In the genomic region with DNA sequence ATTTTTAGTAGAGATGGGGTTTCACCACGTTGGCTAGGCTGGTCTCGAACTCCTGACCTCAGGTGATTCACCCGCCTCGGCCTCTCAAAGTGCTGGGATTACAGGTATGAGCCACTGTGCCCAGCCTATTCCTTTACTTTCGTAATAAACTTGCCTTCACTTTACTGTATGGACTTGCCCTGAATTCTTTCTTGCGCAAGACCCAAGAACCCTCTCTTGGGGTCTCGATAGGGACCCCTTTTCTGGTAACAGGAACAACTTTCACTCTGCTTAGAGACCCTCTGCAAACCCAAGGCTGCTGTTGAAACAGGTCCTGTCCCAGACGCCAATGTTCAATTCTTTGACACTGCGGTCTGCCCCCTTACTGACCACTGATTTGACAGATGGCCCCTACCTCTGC, we compare ENCODE assay signal across 12 cellular contexts. TPM values are rescaled to one million over a fixed set of nuclear protein-coding genes. Genes with fewer than 3 reads are reported as not detected.
"Had no signal": no experiment of that assay in that cellular context is flagged by ENCODE, and none has a peak within 500 bp of the region (broad histone marks: within the 10 kb centered on the region; RNA-seq: fewer than 3 reads in every experiment).

No MANE protein-coding gene starts in this region.

RNA-seq across cellular contexts. Expression of gene ADRA1D, which starts 29.7 kb away (rescaled TPM):
- total RNA-seq: activated B cell treated with CpG ODN at 0.5 μM for 24 hours; activated CD4-positive, alpha-beta memory T cell treated with anti-CD3 and anti-CD28 coated beads for 36 hours; activated CD4-positive, alpha-beta memory T cell treated with anti-CD3 and anti-CD28 coated beads, Interleukin-2, amount 10 ng/mL, durations not matched to agents 7 days and 5 days; activated CD4-positive, alpha-beta T cell treated with anti-CD3 and anti-CD28 coated beads for 36 hours; activated CD4-positive, alpha-beta T cell treated with anti-CD3 and anti-CD28 coated beads, Interleukin-2, amount 10 ng/mL, durations not matched to agents 24 days and 14 days; activated CD4-positive, alpha-beta T cell treated with anti-CD3 and anti-CD28 coated beads, Interleukin-2, amount 10 ng/mL, durations not matched to agents 7 days and 5 days; activated CD8-positive, alpha-beta memory T cell treated with anti-CD3 and anti-CD28 coated beads for 36 hours; activated CD8-positive, alpha-beta memory T cell treated with anti-CD3 and anti-CD28 coated beads, Interleukin-2, amount 10 ng/mL, durations not matched to agents 7 days and 5 days; activated CD8-positive, alpha-beta T cell treated with anti-CD3 and anti-CD28 coated beads for 36 hours; activated CD8-positive, alpha-beta T cell treated with anti-CD3 and anti-CD28 coated beads, Interleukin-2, amount 10 ng/mL, durations not matched to agents 7 days and 5 days; T-helper 17 cell; T-helper 2 cell treated with Interferon-gamma antibody and Interleukin-4, amounts not matched to agents 100 ng/mL and 5 ng/mL, for 36 hours had no signal
